14 cellular contexts compared by ENCODE assay signal in genomic region chr18:62729487-62730386, GRCh38. TPM values are rescaled to one million over a fixed set of nuclear protein-coding genes. Genes with fewer than 3 reads are reported as not detected.
DNase-seq lines count a peak whose midpoint lies in the region; ATAC-seq, FAIRE-seq and TF ChIP-seq lines count a peak whose summit lies in the region.
"Had no signal": no experiment of that assay in that cellular context is flagged by ENCODE, and none has a peak within 500 bp of the region (broad histone marks: within the 10 kb centered on the region; RNA-seq: fewer than 3 reads in every experiment).

No MANE protein-coding gene starts in this region.

- peaks cover 17% of the 10 kb centered on the region for H3K79me2 ChIP-seq in keratinocyte (ENCODE audit: control insufficient read depth, insufficient read depth, low read length)

- H4K20me1 ChIP-seq in keratinocyte (ENCODE audit: control insufficient read depth, extremely low read depth, insufficient read depth, low read length): no peaks in the 10 kb centered on the region

- TF ChIP-seq EP300 in ovary (IDR thresholded peaks at IDR 0.05): no peak

- intact Hi-C loops in ovary (cut with DNase I): loop anchor here in 1 of 4 donors (10.0 kb wide), 1 partner anchor 65 kb away; no protein-coding TSS in a partner anchor

- no peak for TF ChIP-seq CTCF in keratinocyte (optimal IDR thresholded peaks at IDR 0.05 in 1 of 3, IDR thresholded peaks at IDR 0.05 in 1 of 3, conservative IDR thresholded peaks at IDR 0.05 in 1 of 3; ENCODE audit: extremely low read depth in 1 of 3, insufficient read depth in 2 of 3, low read length in 3 of 3)
- TF ChIP-seq CTCF in ovary (IDR thresholded peaks at IDR 0.05): no peak

- H3K4me1 ChIP-seq in keratinocyte (ENCODE audit: control insufficient read depth, extremely low read depth, insufficient read depth, low read length): no peaks in the 10 kb centered on the region
- no peaks in the 10 kb centered on the region for H3K4me1 ChIP-seq in ovary (ENCODE audit: insufficient read depth)
- H3K4me1 ChIP-seq: parathyroid adenoma had no signal

- ATAC-seq in GM18867 (IDR thresholded peaks at IDR 0.05; ENCODE audit: unreplicated experiment) (peak; percentile 92), GM21619 (IDR thresholded peaks at IDR 0.05; ENCODE audit: unreplicated experiment) (peak; percentile 87), HG03139 (IDR thresholded peaks at IDR 0.05; ENCODE audit: unreplicated experiment) (peak; percentile 55)

- no peak for DNase-seq in keratinocyte (ENCODE audit: low read depth, low spot score)
- DNase-seq in ovary: no peak
- DNase-seq in stimulated activated CD4-positive, alpha-beta T cell treated with anti-CD3 and anti-CD28 coated beads, Interleukin-4, amount 100 ng/mL, for 1 hour: no peak
- DNase-seq in dermis blood vessel endothelial cell: no peak
- DNase-seq in ACHN: no peak
- DNase-seq: NCI-H1436 treated with DMSO at 0.1 percent for 48 hours; stimulated activated CD4-positive, alpha-beta T cell treated with anti-CD3 and anti-CD28 coated beads, Interleukin-2, amount 100 ng/mL, for 48 hours; T-helper 2 cell had no signal

- no peak for TF ChIP-seq POLR2A in ovary (IDR thresholded peaks at IDR 0.05)

- H3K9me1 ChIP-seq in keratinocyte (ENCODE audit: control insufficient read depth, extremely low read depth, insufficient read depth, low read length): no peaks in the 10 kb centered on the region

- H3K4me2 ChIP-seq in keratinocyte (ENCODE audit: control insufficient read depth, extremely low read depth, insufficient read depth, low read depth, low read length): no peak overlapping the region

- H3K9ac ChIP-seq in keratinocyte (ENCODE audit: control insufficient read depth, extremely low read depth, insufficient read depth, low read length): no peak overlapping the region
- H3K9ac ChIP-seq: parathyroid adenoma had no signal

- peak; percentile 36 for FAIRE-seq in keratinocyte (lab: Jason Lieb, UNC)
- FAIRE-seq: HTR-8/SVneo had no signal

- dilution Hi-C loops in keratinocyte (cut with MboI; ENCODE audit: extremely low pct_ligation_motif_present, low sequenced_read_pairs): no loop called here

- 95 to 97% (median 97%) methylated on average over 13 of the region's 13 CpGs for WGBS in ovary, 3 donors

- H2AFZ ChIP-seq in keratinocyte (ENCODE audit: control insufficient read depth, low read length): no peak overlapping the region
- H2AFZ ChIP-seq: parathyroid adenoma had no signal

- H3K27ac ChIP-seq in keratinocyte (ENCODE audit: control insufficient read depth, insufficient read depth, low read length) (no peak overlapping the region), ovary (no peak overlapping the region)
- H3K27ac ChIP-seq: parathyroid adenoma had no signal

- no peaks in the 10 kb centered on the region for H3K36me3 ChIP-seq in keratinocyte (ENCODE audit: control insufficient read depth in 2 of 2, extremely low read depth in 1 of 2, insufficient read depth in 2 of 2, low read length in 2 of 2)
- no peaks in the 10 kb centered on the region for H3K36me3 ChIP-seq in ovary

- H3K4me3 ChIP-seq in keratinocyte (ENCODE audit: control insufficient read depth in 2 of 3, extremely low read depth in 1 of 3, insufficient read depth in 2 of 3, low read depth in 1 of 3, low read length in 3 of 3) (no peak overlapping the region), ovary (no peak overlapping the region)
- H3K4me3 ChIP-seq: lung had no signal

- H3K27me3 ChIP-seq in keratinocyte (ENCODE audit: control insufficient read depth, extremely low read depth, insufficient read depth, low read length) (no peaks in the 10 kb centered on the region), ovary (no peaks in the 10 kb centered on the region)

- H3K9me3 ChIP-seq in keratinocyte (ENCODE audit: control insufficient read depth, low read depth, low read length) (no peaks in the 10 kb centered on the region), ovary (no peaks in the 10 kb centered on the region)

- in situ Hi-C loops in ACHN (cut with HindIII; ENCODE audit: low pct_ligation_motif_present, low pct_unique_long_range_greater_than_20kb, low sequenced_read_pairs): no loop called here

RNA-seq across cellular contexts. Expression of gene PHLPP1, which starts 14.4 kb away (rescaled TPM):
- polyA plus RNA-seq in keratinocyte (5.8 to 10.0 TPM (median 8.4 TPM) in 3 replicates), ovary (10 to 100 TPM in 1 of 2 donors, 1 to 10 TPM in 1; 4.4 to 12.0 TPM)
- polyA plus RNA-seq in keratinocyte (2011; ENCODE audit: low read depth): 2.9 TPM
- 5.0 and 6.7 TPM in 2 replicates for polyA plus RNA-seq in keratinocyte (2011; cell fraction: cytosol; rRNA removed)
- 12.7 and 13.5 TPM in 2 replicates for polyA plus RNA-seq in keratinocyte (2011; cell fraction: nucleus; rRNA removed)
- polyA plus RNA-seq in keratinocyte (2012; ENCODE audit: low replicate concordance): 5.5 and 7.3 TPM in 2 replicates
- polyA minus RNA-seq in keratinocyte: 12.4 to 21.3 TPM (median 15.6 TPM) in 3 replicates
- 7.3 TPM for polyA minus RNA-seq in keratinocyte (2011; cell fraction: cytosol; rRNA and poly(A)+ RNA removed)
- 13.6 and 34.7 TPM in 2 replicates for polyA minus RNA-seq in keratinocyte (2011; cell fraction: nucleus; rRNA and poly(A)+ RNA removed)
- total RNA-seq in ovary (10 to 100 TPM; 10.2 to 15.9 (median 14.0) TPM), dermis blood vessel endothelial cell (9.4 and 10.3 TPM in 2 replicates)
